Comparison of ENCODE assay signal across 26 cellular contexts in the genomic region with DNA sequence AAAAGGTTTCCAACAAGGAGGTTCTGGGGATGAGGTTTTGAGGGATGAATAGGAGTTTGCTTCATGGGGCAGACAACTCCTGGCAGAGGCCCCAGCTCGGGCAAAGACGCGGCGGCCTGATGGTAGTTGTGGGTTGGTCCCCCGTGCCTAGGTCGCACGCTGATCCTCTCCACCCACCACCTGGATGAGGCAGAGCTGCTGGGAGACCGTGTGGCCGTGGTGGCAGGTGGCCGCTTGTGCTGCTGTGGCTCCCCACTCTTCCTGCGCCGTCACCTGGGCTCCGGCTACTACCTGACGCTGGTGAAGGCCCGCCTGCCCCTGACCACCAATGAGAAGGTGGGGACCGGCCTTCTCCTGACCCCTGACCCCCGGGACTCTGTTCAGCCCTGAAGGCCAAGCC. TPM values are rescaled to one million over a fixed set of nuclear protein-coding genes. Genes with fewer than 3 reads are reported as not detected.
DNase-seq lines count a peak whose midpoint lies in the region; ATAC-seq and TF ChIP-seq lines count a peak whose summit lies in the region.
"Had no signal": no experiment of that assay in that cellular context is flagged by ENCODE, and none has a peak within 500 bp of the region (broad histone marks: within the 10 kb centered on the region; RNA-seq: fewer than 3 reads in every experiment).

No MANE protein-coding gene starts in this region.

- no peak overlapping the region for H2AFZ ChIP-seq in HCT116 (ENCODE audit: low read depth, low read length, poor library complexity, severe bottlenecking)
- H2AFZ ChIP-seq in neural progenitor cell (replicated peaks) = no peak overlapping the region
- H2AFZ ChIP-seq: GM23248 had no signal

- H3K27ac Mint-ChIP-seq in CD8-positive, alpha-beta memory T cell = peak overlapping the region in 6 of 8 donors; percentile 33 to 73 (median 51)
- peak overlapping the region; percentile 78 for H3K27ac Mint-ChIP-seq in central memory CD8-positive, alpha-beta T cell (ENCODE audit: low read depth)
- H3K27ac Mint-ChIP-seq in neural progenitor cell = peak overlapping the region; percentile 74
- H3K27ac Mint-ChIP-seq: CD4-positive, alpha-beta T cell had no signal

- BruUV-seq in HCT116 (replicated peaks; lab: Mats Ljungman, UMichigan) = no TSS peak

- no peak for DNase-seq in CD8-positive, alpha-beta memory T cell
- no peak for DNase-seq in HCT116 (ENCODE audit: low read depth, low spot score)
- no peak for DNase-seq in central memory CD8-positive, alpha-beta T cell (ENCODE audit: low spot score in 2 of 2)
- no peak for DNase-seq in neural progenitor cell (ENCODE audit: low spot score)
- no peak for DNase-seq in caudate nucleus (lab: John Stamatoyannopoulos, UW)
- DNase-seq: Caco-2; CD4-positive, alpha-beta T cell; DMS 273 treated with DMSO at 0.1 percent for 48 hours; DMS79 treated with DMSO at 0.1 percent for 48 hours; GM23248; HCEC 1CT; IMR-90; Karpas-422; MV-4-11; NCI-H1694; NCI-H2081; NCI-H2171; NCI-H345; NCI-H524 treated with DMSO at 0.1 percent for 48 hours; SHP77 had no signal

- H3K27me3 ChIP-seq in CD8-positive, alpha-beta memory T cell (ENCODE audit: insufficient read depth, low read length, poor library complexity, severe bottlenecking) = no peaks in the 10 kb centered on the region
- no peaks in the 10 kb centered on the region for H3K27me3 ChIP-seq in HCT116 (ENCODE audit: insufficient read depth, low read length)
- H3K27me3 ChIP-seq in neural progenitor cell = no peaks in the 10 kb centered on the region
- H3K27me3 ChIP-seq: BLaER1 had no signal

- no peaks in the 10 kb centered on the region for H3K9me3 ChIP-seq in CD8-positive, alpha-beta memory T cell (ENCODE audit: low read length)
- H3K9me3 ChIP-seq in HCT116 (ENCODE audit: control insufficient read depth in 1 of 2, insufficient read depth in 1 of 2, low read depth in 1 of 2, low read length in 2 of 2) (no peaks in the 10 kb centered on the region), neural progenitor cell (ENCODE audit: low read depth) (no peaks in the 10 kb centered on the region)
- H3K9me3 ChIP-seq: BLaER1, Caco-2 had no signal

- no peak overlapping the region for H3K4me3 ChIP-seq in CD8-positive, alpha-beta memory T cell (ENCODE audit: low read length)
- H3K4me3 ChIP-seq in HCT116 (replicated peaks in 1 of 2; ENCODE audit: low read depth in 1 of 2, low read length in 2 of 2) = no peak overlapping the region
- no peak overlapping the region for H3K4me3 ChIP-seq in neural progenitor cell
- H3K4me3 ChIP-seq: BLaER1, GM12878, GM23248 had no signal

- intact Hi-C loops in HCT116 (cut with micrococcal nuclease) = no loop called here

- TF ChIP-seq POLR2A in HCT116 (IDR thresholded peaks at IDR 0.05; ENCODE audit: borderline replicate concordance, extremely low read depth, insufficient read depth, insufficient read length) = no peak

- CTCF ChIA-PET in CD8-positive, alpha-beta memory T cell (lab: Charles Lee) = interaction anchor here (1.2 kb wide), 1 partner anchor 50 kb away, joined by 4 read pairs; no protein-coding TSS in a partner anchor
- CTCF ChIA-PET in HCT116 (lab: Charles Lee) = no interaction called here

- H4K20me1 ChIP-seq in HCT116 (ENCODE audit: insufficient read depth) = no peaks in the 10 kb centered on the region
- no peaks in the 10 kb centered on the region for H4K20me1 ChIP-seq in neural progenitor cell (ENCODE audit: low read depth)
- H4K20me1 ChIP-seq: BLaER1 had no signal

- no peak overlapping the region for H3K4me2 ChIP-seq in HCT116 (ENCODE audit: low read length)
- no peak overlapping the region for H3K4me2 ChIP-seq in neural progenitor cell
- H3K4me2 ChIP-seq: BLaER1 had no signal

- H3K79me2 ChIP-seq in HCT116 (ENCODE audit: insufficient read depth, low read length) (no peaks in the 10 kb centered on the region), neural progenitor cell (ENCODE audit: low read depth) (no peaks in the 10 kb centered on the region)

- H3K9me3 Mint-ChIP-seq in CD8-positive, alpha-beta memory T cell = peaks cover 0 to 2% (median 0%) of the 10 kb centered on the region in 5 donors
- no peaks in the 10 kb centered on the region for H3K9me3 Mint-ChIP-seq in central memory CD8-positive, alpha-beta T cell
- H3K9me3 Mint-ChIP-seq in neural progenitor cell = no peaks in the 10 kb centered on the region
- H3K9me3 Mint-ChIP-seq: CD4-positive, alpha-beta T cell had no signal

- peaks cover 8% of the 10 kb centered on the region for H3F3A ChIP-seq in neural progenitor cell (ENCODE audit: low read depth)

- H3K4me1 ChIP-seq in CD8-positive, alpha-beta memory T cell (ENCODE audit: insufficient read depth, low read length) = no peaks in the 10 kb centered on the region
- H3K4me1 ChIP-seq in HCT116 (ENCODE audit: control insufficient read depth in 1 of 2, insufficient read depth in 2 of 2, low read length in 2 of 2) = peaks cover 0 to 16% of the 10 kb centered on the region in 2 experiments; a peak in 3 of 4 replicates
- H3K4me1 ChIP-seq in neural progenitor cell = no peaks in the 10 kb centered on the region
- H3K4me1 ChIP-seq: Caco-2 had no signal

- RAD21 ChIA-PET in HCT116 (lab: Charles Lee; ENCODE audit: low non-redundant PET in 1 of 2, low total read pairs in 2 of 2, uncharacterized antibody in 2 of 2, unreplicated experiment in 2 of 2) = no interaction called here

- no peak for ATAC-seq in HCT116
- ATAC-seq in central memory CD8-positive, alpha-beta T cell (replicated peaks; ENCODE audit: extremely low read depth, poor library complexity, severe bottlenecking) = no peak
- no peak for ATAC-seq in GM19023 (IDR thresholded peaks at IDR 0.05; ENCODE audit: unreplicated experiment)
- no peak for ATAC-seq in GM21423 (IDR thresholded peaks at IDR 0.05; ENCODE audit: unreplicated experiment)
- ATAC-seq: GM12878 had no signal

- H3K36me3 Mint-ChIP-seq in CD8-positive, alpha-beta memory T cell = peaks cover 0 to 51% (median 4%) of the 10 kb centered on the region in 3 donors
- peaks cover 18% of the 10 kb centered on the region for H3K36me3 Mint-ChIP-seq in central memory CD8-positive, alpha-beta T cell (ENCODE audit: insufficient read depth)
- H3K36me3 Mint-ChIP-seq in neural progenitor cell = peaks cover 2% of the 10 kb centered on the region

- POLR2A ChIA-PET in CD8-positive, alpha-beta memory T cell (lab: Charles Lee) = no interaction called here
- POLR2A ChIA-PET in HCT116 (lab: Charles Lee) = no interaction called here

- TF ChIP-seq CTCF in HCT116 (IDR thresholded peaks at IDR 0.05 in 2 of 3, conservative IDR thresholded peaks at IDR 0.05 in 1 of 3; ENCODE audit: borderline replicate concordance in 1 of 3, insufficient read depth in 1 of 3, low read depth in 2 of 3, low read length in 2 of 3) = no peak
- no peak for TF ChIP-seq CTCF in neural progenitor cell (IDR thresholded peaks at IDR 0.05)

- H3K4me3 Mint-ChIP-seq in CD8-positive, alpha-beta memory T cell = no peak overlapping the region
- no peak overlapping the region for H3K4me3 Mint-ChIP-seq in central memory CD8-positive, alpha-beta T cell
- peak overlapping the region; percentile 46 for H3K4me3 Mint-ChIP-seq in neural progenitor cell
- H3K4me3 Mint-ChIP-seq: CD4-positive, alpha-beta T cell had no signal

- no peaks in the 10 kb centered on the region for H3K27me3 Mint-ChIP-seq in CD8-positive, alpha-beta memory T cell
- H3K27me3 Mint-ChIP-seq in central memory CD8-positive, alpha-beta T cell = no peaks in the 10 kb centered on the region
- H3K27me3 Mint-ChIP-seq in neural progenitor cell (ENCODE audit: insufficient read depth, low read depth) = peaks cover 10% of the 10 kb centered on the region
- H3K27me3 Mint-ChIP-seq: CD4-positive, alpha-beta T cell had no signal

- H3K27ac ChIP-seq in CD8-positive, alpha-beta memory T cell (ENCODE audit: low read depth, low read length) = no peak overlapping the region
- H3K27ac ChIP-seq in HCT116 (ENCODE audit: low read depth, low read length) = peak overlapping the region; percentile 8; the same call in 1 of the 2 replicates
- H3K27ac ChIP-seq in neural progenitor cell = no peak overlapping the region
- no peak overlapping the region for H3K27ac ChIP-seq in caudate nucleus (ENCODE audit: low read depth, low read length)
- H3K27ac ChIP-seq: BLaER1, GM23248 had no signal

- H3K9ac ChIP-seq in HCT116 (ENCODE audit: low read length) (no peak overlapping the region), neural progenitor cell (no peak overlapping the region)
- H3K9ac ChIP-seq: BLaER1, GM23248 had no signal

- peaks cover 7% of the 10 kb centered on the region for H3K36me3 ChIP-seq in CD8-positive, alpha-beta memory T cell (ENCODE audit: insufficient read depth, low read length)
- H3K36me3 ChIP-seq in HCT116 (ENCODE audit: control insufficient read depth in 1 of 2, insufficient read depth in 2 of 2, low read length in 2 of 2) = peaks cover 2 to 9% of the 10 kb centered on the region in 2 experiments; a peak in 3 of 4 replicates
- no peaks in the 10 kb centered on the region for H3K36me3 ChIP-seq in neural progenitor cell

- H3K9me2 ChIP-seq in HCT116 (ENCODE audit: insufficient read depth) = no peaks in the 10 kb centered on the region

- peaks cover 10 to 17% (median 11%) of the 10 kb centered on the region in 3 donors for H3K4me1 Mint-ChIP-seq in CD8-positive, alpha-beta memory T cell
- H3K4me1 Mint-ChIP-seq in central memory CD8-positive, alpha-beta T cell = peaks cover 13% of the 10 kb centered on the region
- peaks cover 10% of the 10 kb centered on the region for H3K4me1 Mint-ChIP-seq in neural progenitor cell

- TF ChIP-seq RAD21 in HCT116 (IDR thresholded peaks at IDR 0.05; ENCODE audit: low read depth) = no peak

RNA-seq across cellular contexts. Expression of a gene that starts 11.9 kb away (rescaled TPM):
- total RNA-seq in CD8-positive, alpha-beta memory T cell = 10 to 100 TPM; 33.8 to 39.5 TPM
- 14.1 TPM for polyA plus RNA-seq in CD8-positive, alpha-beta memory T cell
- total RNA-seq in HCT116 (2021; ENCODE audit: unreplicated experiment) (91.4 TPM), neural progenitor cell (ENCODE audit: low replicate concordance) (1.4 and 21.9 TPM in 2 replicates)
- polyA plus RNA-seq in HCT116 (2012) = 59.2 and 65.7 TPM in 2 replicates

RNA-seq across cellular contexts. Expression of a gene that starts 15.2 kb away (rescaled TPM):
- 100 to 1,000 TPM; 212 to 220 TPM for total RNA-seq in CD8-positive, alpha-beta memory T cell
- polyA plus RNA-seq in CD8-positive, alpha-beta memory T cell = 478 TPM
- 30.4 TPM for total RNA-seq in HCT116 (2021; ENCODE audit: unreplicated experiment)
- polyA plus RNA-seq in HCT116 (2012) = 26.5 and 29.8 TPM in 2 replicates
- total RNA-seq in neural progenitor cell (ENCODE audit: low replicate concordance) = 9.6 and 18.2 TPM in 2 replicates

RNA-seq across cellular contexts. Expression of a gene that starts 25.4 kb away (rescaled TPM):
- 10 to 100 TPM; 78.1 to 78.9 TPM for total RNA-seq in CD8-positive, alpha-beta memory T cell
- polyA plus RNA-seq in CD8-positive, alpha-beta memory T cell = 792 TPM
- 212 TPM for total RNA-seq in HCT116 (2021; ENCODE audit: unreplicated experiment)
- 140 and 171 TPM in 2 replicates for polyA plus RNA-seq in HCT116 (2012)
- total RNA-seq in neural progenitor cell (ENCODE audit: low replicate concordance) = 131 and 196 TPM in 2 replicates

RNA-seq across cellular contexts. Expression of a gene that starts 30.5 kb away (rescaled TPM):
- total RNA-seq in CD8-positive, alpha-beta memory T cell = not detected
- not detected for polyA plus RNA-seq in CD8-positive, alpha-beta memory T cell
- not detected for total RNA-seq in HCT116 (2021; ENCODE audit: unreplicated experiment)
- polyA plus RNA-seq in HCT116 (2012) = not detected in 2 replicates
- not detected in 2 replicates for total RNA-seq in neural progenitor cell (ENCODE audit: low replicate concordance)
- total RNA-seq: Caco-2; CD4-positive, alpha-beta T cell; GM12878; GM23248; IMR-90; M059J; OCI-LY7 had no signal
- polyA plus RNA-seq: GM12878, GM23248, IMR-90 had no signal

RNA-seq across cellular contexts. Expression of a gene that starts 30.9 kb away (rescaled TPM):
- 100 to 1,000 TPM; 151 to 157 TPM for total RNA-seq in CD8-positive, alpha-beta memory T cell
- polyA plus RNA-seq in CD8-positive, alpha-beta memory T cell = 84.6 TPM
- 202 TPM for total RNA-seq in HCT116 (2021; ENCODE audit: unreplicated experiment)
- polyA plus RNA-seq in HCT116 (2012) = 168 and 187 TPM in 2 replicates
- total RNA-seq in neural progenitor cell (ENCODE audit: low replicate concordance) = 31.7 and 175 TPM in 2 replicates
